In genomic region chr2:195662138-195662537, GRCh38 we compare ENCODE assay signal across 1 cellular context.
A peak's percentile ranks its signal among the peaks of the same experiment; 100 is the strongest.
TF ChIP-seq lines count a peak whose summit lies in the region.

No MANE protein-coding gene starts in this region.

TF ChIP-seq in K562, 482 proteins besides CTCF, POLR2A, EP300 and RAD21 (continued from another document and continues in another):
- no peak for TF ChIP-seq MITF (IDR thresholded peaks at IDR 0.05)
- TF ChIP-seq KDM4B (IDR thresholded peaks at IDR 0.05; ENCODE audit: borderline replicate concordance in 2 of 2, low read depth in 1 of 2), result no peak
- TF ChIP-seq, protein P1, sequence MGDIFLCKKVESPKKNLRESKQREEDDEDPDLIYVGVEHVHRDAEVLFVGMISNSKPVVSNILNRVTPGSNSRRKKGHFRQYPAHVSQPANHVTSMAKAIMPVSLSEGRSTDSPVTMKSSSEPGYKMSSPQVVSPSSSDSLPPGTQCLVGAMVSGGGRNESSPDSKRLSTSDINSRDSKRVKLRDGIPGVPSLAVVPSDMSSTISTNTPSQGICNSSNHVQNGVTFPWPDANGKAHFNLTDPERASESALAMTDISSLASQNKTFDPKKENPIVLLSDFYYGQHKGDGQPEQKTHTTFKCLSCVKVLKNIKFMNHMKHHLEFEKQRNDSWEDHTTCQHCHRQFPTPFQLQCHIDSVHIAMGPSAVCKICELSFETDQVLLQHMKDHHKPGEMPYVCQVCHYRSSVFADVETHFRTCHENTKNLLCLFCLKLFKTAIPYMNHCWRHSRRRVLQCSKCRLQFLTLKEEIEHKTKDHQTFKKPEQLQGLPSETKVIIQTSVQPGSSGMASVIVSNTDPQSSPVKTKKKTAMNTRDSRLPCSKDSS (IDR thresholded peaks at IDR 0.05; ENCODE audit: low read depth, partially characterized antibody), result no peak
- TF ChIP-seq ZNF766 (CRISPR knock-in tag; conservative IDR thresholded peaks at IDR 0.05), result no peak
- no peak for TF ChIP-seq DIDO1 (tag; IDR thresholded peaks at IDR 0.05; ENCODE audit: low read depth)
- no peak for TF ChIP-seq TCFL5 (CRISPR knock-in tag; conservative IDR thresholded peaks at IDR 0.05)
- peak; percentile 52; the same call in 1 of the 2 replicates for TF ChIP-seq CC2D1A (IDR thresholded peaks at IDR 0.05)
- TF ChIP-seq, protein P2, sequence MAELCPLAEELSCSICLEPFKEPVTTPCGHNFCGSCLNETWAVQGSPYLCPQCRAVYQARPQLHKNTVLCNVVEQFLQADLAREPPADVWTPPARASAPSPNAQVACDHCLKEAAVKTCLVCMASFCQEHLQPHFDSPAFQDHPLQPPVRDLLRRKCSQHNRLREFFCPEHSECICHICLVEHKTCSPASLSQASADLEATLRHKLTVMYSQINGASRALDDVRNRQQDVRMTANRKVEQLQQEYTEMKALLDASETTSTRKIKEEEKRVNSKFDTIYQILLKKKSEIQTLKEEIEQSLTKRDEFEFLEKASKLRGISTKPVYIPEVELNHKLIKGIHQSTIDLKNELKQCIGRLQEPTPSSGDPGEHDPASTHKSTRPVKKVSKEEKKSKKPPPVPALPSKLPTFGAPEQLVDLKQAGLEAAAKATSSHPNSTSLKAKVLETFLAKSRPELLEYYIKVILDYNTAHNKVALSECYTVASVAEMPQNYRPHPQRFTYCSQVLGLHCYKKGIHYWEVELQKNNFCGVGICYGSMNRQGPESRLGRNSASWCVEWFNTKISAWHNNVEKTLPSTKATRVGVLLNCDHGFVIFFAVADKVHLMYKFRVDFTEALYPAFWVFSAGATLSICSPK (IDR thresholded peaks at IDR 0.05; ENCODE audit: borderline replicate concordance), result no peak
- TF ChIP-seq NCOR1 (IDR thresholded peaks at IDR 0.05), result peak; percentile 84
- TF ChIP-seq THRAP3 (IDR thresholded peaks at IDR 0.05; ENCODE audit: borderline replicate concordance), result no peak
- TF ChIP-seq ZNF57 (CRISPR knock-in tag; IDR thresholded peaks at IDR 0.05), result no peak
- TF ChIP-seq BACH1 (tag; IDR thresholded peaks at IDR 0.05), result no peak
- TF ChIP-seq XRCC5 (IDR thresholded peaks at IDR 0.05; ENCODE audit: low read depth, low read length), result no peak
- peak; percentile 85 for TF ChIP-seq TEAD4 (IDR thresholded peaks at IDR 0.05; ENCODE audit: low read length)
- no peak for TF ChIP-seq TEAD4 (CRISPR knock-in tag; IDR thresholded peaks at IDR 0.05; ENCODE audit: borderline replicate concordance)
- TF ChIP-seq SMAD2 (IDR thresholded peaks at IDR 0.05; ENCODE audit: low read depth, low read length), result no peak
- TF ChIP-seq ZNF551 (CRISPR knock-in tag; IDR thresholded peaks at IDR 0.05), result no peak
- TF ChIP-seq ZFX (CRISPR knock-in tag; IDR thresholded peaks at IDR 0.05), result no peak
- no peak for TF ChIP-seq ZC3H4 (CRISPR knock-in tag; IDR thresholded peaks at IDR 0.05; ENCODE audit: borderline replicate concordance)
- peak; percentile 58 for TF ChIP-seq STAT5A (IDR thresholded peaks at IDR 0.05; ENCODE audit: borderline replicate concordance, low read length)
- TF ChIP-seq HMG20B (CRISPR knock-in tag; IDR thresholded peaks at IDR 0.05), result no peak
- TF ChIP-seq CHD4 (IDR thresholded peaks at IDR 0.05; ENCODE audit: insufficient read depth, insufficient replicate concordance, low read depth, low read length, poor library complexity, severe bottlenecking), result no peak
- TF ChIP-seq ZNF140 (CRISPR knock-in tag; IDR thresholded peaks at IDR 0.05), result no peak
- TF ChIP-seq, protein P3, sequence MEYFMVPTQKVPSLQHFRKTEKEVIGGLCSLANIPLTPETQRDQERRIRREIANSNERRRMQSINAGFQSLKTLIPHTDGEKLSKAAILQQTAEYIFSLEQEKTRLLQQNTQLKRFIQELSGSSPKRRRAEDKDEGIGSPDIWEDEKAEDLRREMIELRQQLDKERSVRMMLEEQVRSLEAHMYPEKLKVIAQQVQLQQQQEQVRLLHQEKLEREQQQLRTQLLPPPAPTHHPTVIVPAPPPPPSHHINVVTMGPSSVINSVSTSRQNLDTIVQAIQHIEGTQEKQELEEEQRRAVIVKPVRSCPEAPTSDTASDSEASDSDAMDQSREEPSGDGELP (CRISPR knock-in tag; IDR thresholded peaks at IDR 0.05; ENCODE audit: borderline replicate concordance), result no peak
- TF ChIP-seq ZNF3 (CRISPR knock-in tag; IDR thresholded peaks at IDR 0.05), result no peak
- TF ChIP-seq, protein P4, sequence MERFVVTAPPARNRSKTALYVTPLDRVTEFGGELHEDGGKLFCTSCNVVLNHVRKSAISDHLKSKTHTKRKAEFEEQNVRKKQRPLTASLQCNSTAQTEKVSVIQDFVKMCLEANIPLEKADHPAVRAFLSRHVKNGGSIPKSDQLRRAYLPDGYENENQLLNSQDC (CRISPR knock-in tag; IDR thresholded peaks at IDR 0.05), result no peak
- peak; percentile 89 for TF ChIP-seq TAL1 (IDR thresholded peaks at IDR 0.05)
- TF ChIP-seq, protein P5, sequence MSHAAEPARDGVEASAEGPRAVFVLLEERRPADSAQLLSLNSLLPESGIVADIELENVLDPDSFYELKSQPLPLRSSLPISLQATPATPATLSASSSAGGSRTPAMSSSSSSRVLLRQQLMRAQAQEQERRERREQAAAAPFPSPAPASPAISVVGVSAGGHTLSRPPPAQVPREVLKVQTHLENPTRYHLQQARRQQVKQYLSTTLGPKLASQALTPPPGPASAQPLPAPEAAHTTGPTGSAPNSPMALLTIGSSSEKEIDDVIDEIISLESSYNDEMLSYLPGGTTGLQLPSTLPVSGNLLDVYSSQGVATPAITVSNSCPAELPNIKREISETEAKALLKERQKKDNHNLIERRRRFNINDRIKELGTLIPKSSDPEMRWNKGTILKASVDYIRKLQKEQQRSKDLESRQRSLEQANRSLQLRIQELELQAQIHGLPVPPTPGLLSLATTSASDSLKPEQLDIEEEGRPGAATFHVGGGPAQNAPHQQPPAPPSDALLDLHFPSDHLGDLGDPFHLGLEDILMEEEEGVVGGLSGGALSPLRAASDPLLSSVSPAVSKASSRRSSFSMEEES (CRISPR knock-in tag; IDR thresholded peaks at IDR 0.05), result no peak
- no peak for TF ChIP-seq CTCFL (IDR thresholded peaks at IDR 0.05; ENCODE audit: borderline replicate concordance, insufficient read depth, low read depth, low read length, poor library complexity, severe bottlenecking)
- TF ChIP-seq, protein P6, sequence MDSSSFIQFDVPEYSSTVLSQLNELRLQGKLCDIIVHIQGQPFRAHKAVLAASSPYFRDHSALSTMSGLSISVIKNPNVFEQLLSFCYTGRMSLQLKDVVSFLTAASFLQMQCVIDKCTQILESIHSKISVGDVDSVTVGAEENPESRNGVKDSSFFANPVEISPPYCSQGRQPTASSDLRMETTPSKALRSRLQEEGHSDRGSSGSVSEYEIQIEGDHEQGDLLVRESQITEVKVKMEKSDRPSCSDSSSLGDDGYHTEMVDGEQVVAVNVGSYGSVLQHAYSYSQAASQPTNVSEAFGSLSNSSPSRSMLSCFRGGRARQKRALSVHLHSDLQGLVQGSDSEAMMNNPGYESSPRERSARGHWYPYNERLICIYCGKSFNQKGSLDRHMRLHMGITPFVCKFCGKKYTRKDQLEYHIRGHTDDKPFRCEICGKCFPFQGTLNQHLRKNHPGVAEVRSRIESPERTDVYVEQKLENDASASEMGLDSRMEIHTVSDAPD (CRISPR knock-in tag; IDR thresholded peaks at IDR 0.05), result no peak
- TF ChIP-seq CUX1 (CRISPR knock-in tag; IDR thresholded peaks at IDR 0.05), result no peak
- TF ChIP-seq ATF1 (CRISPR knock-in tag; IDR thresholded peaks at IDR 0.05), result no peak
- 0 out of 2 replicates have a peak, but pooled peaks have one; percentile 11 for TF ChIP-seq ATF1 (tag; IDR thresholded peaks at IDR 0.05)
- TF ChIP-seq, protein P7, sequence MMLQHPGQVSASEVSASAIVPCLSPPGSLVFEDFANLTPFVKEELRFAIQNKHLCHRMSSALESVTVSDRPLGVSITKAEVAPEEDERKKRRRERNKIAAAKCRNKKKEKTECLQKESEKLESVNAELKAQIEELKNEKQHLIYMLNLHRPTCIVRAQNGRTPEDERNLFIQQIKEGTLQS (IDR thresholded peaks at IDR 0.05), result peak; percentile 50
- TF ChIP-seq, protein P7 (CRISPR knock-in tag; conservative IDR thresholded peaks at IDR 0.05), result no peak
- no peak for TF ChIP-seq FOS (IDR thresholded peaks at IDR 0.05; ENCODE audit: extremely low read depth, insufficient read length)
- TF ChIP-seq BMI1 (IDR thresholded peaks at IDR 0.05; ENCODE audit: low read length), result no peak
- TF ChIP-seq MTA2 (IDR thresholded peaks at IDR 0.05; ENCODE audit: low read depth), result peak; percentile 74
- TF ChIP-seq, protein P8, sequence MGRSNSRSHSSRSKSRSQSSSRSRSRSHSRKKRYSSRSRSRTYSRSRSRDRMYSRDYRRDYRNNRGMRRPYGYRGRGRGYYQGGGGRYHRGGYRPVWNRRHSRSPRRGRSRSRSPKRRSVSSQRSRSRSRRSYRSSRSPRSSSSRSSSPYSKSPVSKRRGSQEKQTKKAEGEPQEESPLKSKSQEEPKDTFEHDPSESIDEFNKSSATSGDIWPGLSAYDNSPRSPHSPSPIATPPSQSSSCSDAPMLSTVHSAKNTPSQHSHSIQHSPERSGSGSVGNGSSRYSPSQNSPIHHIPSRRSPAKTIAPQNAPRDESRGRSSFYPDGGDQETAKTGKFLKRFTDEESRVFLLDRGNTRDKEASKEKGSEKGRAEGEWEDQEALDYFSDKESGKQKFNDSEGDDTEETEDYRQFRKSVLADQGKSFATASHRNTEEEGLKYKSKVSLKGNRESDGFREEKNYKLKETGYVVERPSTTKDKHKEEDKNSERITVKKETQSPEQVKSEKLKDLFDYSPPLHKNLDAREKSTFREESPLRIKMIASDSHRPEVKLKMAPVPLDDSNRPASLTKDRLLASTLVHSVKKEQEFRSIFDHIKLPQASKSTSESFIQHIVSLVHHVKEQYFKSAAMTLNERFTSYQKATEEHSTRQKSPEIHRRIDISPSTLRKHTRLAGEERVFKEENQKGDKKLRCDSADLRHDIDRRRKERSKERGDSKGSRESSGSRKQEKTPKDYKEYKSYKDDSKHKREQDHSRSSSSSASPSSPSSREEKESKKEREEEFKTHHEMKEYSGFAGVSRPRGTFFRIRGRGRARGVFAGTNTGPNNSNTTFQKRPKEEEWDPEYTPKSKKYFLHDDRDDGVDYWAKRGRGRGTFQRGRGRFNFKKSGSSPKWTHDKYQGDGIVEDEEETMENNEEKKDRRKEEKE (IDR thresholded peaks at IDR 0.05; ENCODE audit: borderline replicate concordance in 1 of 2, control insufficient read depth in 1 of 2, low read depth in 2 of 2, low read length in 1 of 2), result no peak
- TF ChIP-seq DMBX1 (CRISPR knock-in tag; IDR thresholded peaks at IDR 0.05; ENCODE audit: borderline replicate concordance), result 0 out of 2 replicates have a peak, but pooled peaks have one; percentile 38
- no peak for TF ChIP-seq CHD2 (IDR thresholded peaks at IDR 0.05; ENCODE audit: low read depth, low read length)
- TF ChIP-seq DDX20 (tag; IDR thresholded peaks at IDR 0.05; ENCODE audit: low read depth), result no peak
- no peak for TF ChIP-seq CHCHD3 (CRISPR knock-in tag; IDR thresholded peaks at IDR 0.05)
